Comparison of ENCODE assay signal across 8 cellular contexts in genomic region chrX:17737707-17738001, GRCh38. TPM values are rescaled to one million over a fixed set of nuclear protein-coding genes. Genes with fewer than 3 reads are reported as not detected.
DNase-seq lines count a peak whose midpoint lies in the region; ATAC-seq and TF ChIP-seq lines count a peak whose summit lies in the region.

No MANE protein-coding gene starts in this region.

- H3K9me3 Mint-ChIP-seq in activated CD8-positive, alpha-beta T cell treated with anti-CD3 and anti-CD28 coated beads for 36 hours = no peaks in the 10 kb centered on the region

- CTCF ChIA-PET in activated CD8-positive, alpha-beta T cell treated with anti-CD3 and anti-CD28 coated beads for 36 hours (lab: Charles Lee) = no interaction called here

- H3K4me3 Mint-ChIP-seq in activated CD8-positive, alpha-beta T cell treated with anti-CD3 and anti-CD28 coated beads for 36 hours = peak overlapping the region; percentile 76

- H3K9me3 ChIP-seq in Karpas-422 (ENCODE audit: low read length) = no peaks in the 10 kb centered on the region

- H3K4me1 Mint-ChIP-seq in activated CD8-positive, alpha-beta T cell treated with anti-CD3 and anti-CD28 coated beads for 36 hours (ENCODE audit: low read depth) = peaks cover 35% of the 10 kb centered on the region

- no peaks in the 10 kb centered on the region for H3K27me3 Mint-ChIP-seq in activated CD8-positive, alpha-beta T cell treated with anti-CD3 and anti-CD28 coated beads for 36 hours

- H3K36me3 Mint-ChIP-seq in activated CD8-positive, alpha-beta T cell treated with anti-CD3 and anti-CD28 coated beads for 36 hours (ENCODE audit: low read depth) = no peaks in the 10 kb centered on the region

- no peaks in the 10 kb centered on the region for H3K9me2 ChIP-seq in Karpas-422 (replicated peaks; ENCODE audit: insufficient read depth, low read length)

- DNase-seq in activated gamma-delta T cell treated with Interleukin-2 at 50 U/mL for 16 hours = peak; percentile 16
- DNase-seq in activated gamma-delta T cell (lab: John Stamatoyannopoulos, UW) = no peak
- peak; percentile 37 for DNase-seq in activated CD8-positive, alpha-beta T cell treated with anti-CD3 and anti-CD28 coated beads for 36 hours
- DNase-seq in foreskin fibroblast = no peak
- DNase-seq in skeletal muscle cell (ENCODE audit: low read depth) = no peak
- DNase-seq in stimulated activated CD4-positive, alpha-beta T cell treated with anti-CD3 and anti-CD28 coated beads, Interleukin-4, amount 100 ng/mL, for 4 hours = no peak
- no peak for DNase-seq in Karpas-422

- H3K4me2 ChIP-seq in Karpas-422 (ENCODE audit: low read depth, low read length, poor library complexity, severe bottlenecking) = no peak overlapping the region

- no peaks in the 10 kb centered on the region; the same call in 1 of the 2 replicates for H3K27me3 ChIP-seq in Karpas-422 (ENCODE audit: low read length)

- POLR2A ChIA-PET in activated CD8-positive, alpha-beta T cell treated with anti-CD3 and anti-CD28 coated beads for 36 hours (lab: Charles Lee) = interaction anchor here (1.4 kb wide), 1 partner anchor 11 kb away, joined by 3 read pairs; no protein-coding TSS in a partner anchor

- H3K79me2 ChIP-seq in Karpas-422 (ENCODE audit: low read length) = no peaks in the 10 kb centered on the region

- TF ChIP-seq CTCF in activated CD8-positive, alpha-beta T cell treated with anti-CD3 and anti-CD28 coated beads for 36 hours (IDR thresholded peaks at IDR 0.05) = no peak
- TF ChIP-seq CTCF in foreskin fibroblast (IDR thresholded peaks at IDR 0.05; ENCODE audit: low read depth, low read length) = no peak

- no peaks in the 10 kb centered on the region for H3K4me1 ChIP-seq in Karpas-422 (ENCODE audit: low read length)

- intact Hi-C loops in activated CD8-positive, alpha-beta T cell treated with anti-CD3 and anti-CD28 coated beads for 36 hours (cut with micrococcal nuclease) = no loop called here

- H3K4me3 ChIP-seq in foreskin fibroblast (ENCODE audit: low read depth in 1 of 2, low read length in 2 of 2) (peak overlapping the region; percentile 82 to 83), skeletal muscle cell (ENCODE audit: low read depth, low read length) (peak overlapping the region; percentile 71), Karpas-422 (ENCODE audit: low read length) (no peak overlapping the region)

- no peaks in the 10 kb centered on the region for H3K36me3 ChIP-seq in Karpas-422 (ENCODE audit: insufficient read depth, low read length)

- H4K20me1 ChIP-seq in Karpas-422 (ENCODE audit: insufficient read depth, low read depth, low read length) = no peaks in the 10 kb centered on the region

- no peak overlapping the region for H3K27ac ChIP-seq in Karpas-422 (ENCODE audit: low read length)

- no peak overlapping the region for H3K9ac ChIP-seq in Karpas-422 (ENCODE audit: low read length)

- H3K27ac Mint-ChIP-seq in activated CD8-positive, alpha-beta T cell treated with anti-CD3 and anti-CD28 coated beads for 36 hours = peak overlapping the region; percentile 80

- no peak overlapping the region for H2AFZ ChIP-seq in Karpas-422 (ENCODE audit: low read length)

- ATAC-seq in activated CD8-positive, alpha-beta T cell treated with anti-CD3 and anti-CD28 coated beads for 36 hours = peak; percentile 6
- ATAC-seq in HG02870 (IDR thresholded peaks at IDR 0.05; ENCODE audit: unreplicated experiment) = no peak

RNA-seq across cellular contexts. Expression of gene SCML1, which starts 0.4 kb away (rescaled TPM):
- 1 to 10 TPM; 4.1 to 4.6 TPM for total RNA-seq in activated CD8-positive, alpha-beta T cell treated with anti-CD3 and anti-CD28 coated beads for 36 hours
- not detected in 2 replicates for total RNA-seq in Karpas-422 (2014; rRNA removed; shearing (Covaris generic); ENCODE audit: low replicate concordance)

Comparison
In these comparisons a context has a peak if more than half of its experiments do, and no peak if none do; other contexts are left out.
1. DNase-seq: peak in activated gamma-delta T cell treated with Interleukin-2 at 50 U/mL for 16 hours (single experiment) and activated CD8-positive, alpha-beta T cell treated with anti-CD3 and anti-CD28 coated beads for 36 hours (single experiment); none in activated gamma-delta T cell (single experiment), foreskin fibroblast (0 of 2), skeletal muscle cell (single experiment), stimulated activated CD4-positive, alpha-beta T cell treated with anti-CD3 and anti-CD28 coated beads, Interleukin-4, amount 100 ng/mL, for 4 hours (0 of 2) and Karpas-422 (single experiment).